ENCODE assay signal across 8 cellular contexts in genomic region chrX:2497961-2498780, GRCh38. TPM values are rescaled to one million over a fixed set of nuclear protein-coding genes. Genes with fewer than 3 reads are reported as not detected.
DNase-seq lines count a peak whose midpoint lies in the region; ATAC-seq and TF ChIP-seq lines count a peak whose summit lies in the region.

No MANE protein-coding gene starts in this region.

- intact Hi-C loops in vagina (cut with DNase I): no loop called here

- H3K4ac ChIP-seq in mesenchymal stem cell (ENCODE audit: low read depth in 1 of 2, low read length in 2 of 2): peak overlapping the region in 1 of 2 experiments; percentile 68

- peak overlapping the region; percentile 55 for H3K4me2 ChIP-seq in mesenchymal stem cell (ENCODE audit: low read length, poor library complexity, severe bottlenecking)

- no peak overlapping the region for H3K23ac ChIP-seq in mesenchymal stem cell (ENCODE audit: low read length in 2 of 2)

- H4K8ac ChIP-seq in mesenchymal stem cell (ENCODE audit: low read length): no peak overlapping the region

- H2BK15ac ChIP-seq in mesenchymal stem cell (ENCODE audit: low read depth, poor library complexity, severe bottlenecking): no peak overlapping the region

- H3K4me1 ChIP-seq in mesenchymal stem cell (ENCODE audit: control insufficient read depth, insufficient read depth, low read depth, low read length) (peaks cover 18% of the 10 kb centered on the region), vagina (peaks cover 31% of the 10 kb centered on the region)

- no peak overlapping the region for H4K91ac ChIP-seq in mesenchymal stem cell (ENCODE audit: low read length)

- H2BK120ac ChIP-seq in mesenchymal stem cell (ENCODE audit: low read depth, low read length): no peak overlapping the region

- H3K27me3 ChIP-seq in mesenchymal stem cell (ENCODE audit: control insufficient read depth in 1 of 2, insufficient read depth in 1 of 2, low read length in 2 of 2) (no peaks in the 10 kb centered on the region), vagina (no peaks in the 10 kb centered on the region)

- no peak overlapping the region for H2AFZ ChIP-seq in mesenchymal stem cell (ENCODE audit: low read depth, low read length)

- no peak overlapping the region for H3K14ac ChIP-seq in mesenchymal stem cell (ENCODE audit: low read length in 2 of 2)

- no peak for ATAC-seq in HG03457 (IDR thresholded peaks at IDR 0.05; ENCODE audit: unreplicated experiment)
- ATAC-seq in GM21737 (IDR thresholded peaks at IDR 0.05; ENCODE audit: unreplicated experiment): no peak

- TF ChIP-seq CTCF in coronary artery (IDR thresholded peaks at IDR 0.05): no peak
- TF ChIP-seq CTCF in vagina (IDR thresholded peaks at IDR 0.05): no peak

- H3K18ac ChIP-seq in mesenchymal stem cell (ENCODE audit: low read depth in 1 of 2, low read length in 2 of 2): no peak overlapping the region

- WGBS in mesenchymal stem cell: 66% methylated on average over 9 of the region's 11 CpGs

- peaks cover 1% of the 10 kb centered on the region for H3K79me1 ChIP-seq in mesenchymal stem cell (replicated peaks; ENCODE audit: low read length, poor library complexity, severe bottlenecking)

- H2AK5ac ChIP-seq in mesenchymal stem cell (ENCODE audit: low read length, severe bottlenecking): no peak overlapping the region

- no peak overlapping the region for H2BK12ac ChIP-seq in mesenchymal stem cell (ENCODE audit: low read length in 2 of 2)

- H3K36me3 ChIP-seq in mesenchymal stem cell (ENCODE audit: control insufficient read depth in 1 of 2, insufficient read depth in 2 of 2, low read depth in 1 of 2, low read length in 2 of 2) (peaks cover 5 to 12% of the 10 kb centered on the region in 2 experiments), vagina (no peaks in the 10 kb centered on the region)

- TF ChIP-seq POLR2A in vagina (IDR thresholded peaks at IDR 0.05): no peak

- H3K4me3 ChIP-seq in coronary artery (peak overlapping the region; percentile 97), mesenchymal stem cell (ENCODE audit: insufficient read depth in 1 of 2, low read depth in 1 of 2, low read length in 2 of 2) (peak overlapping the region in 1 of 2 experiments; percentile 75), vagina (peak overlapping the region; percentile 17 to 81)

- H3K27ac ChIP-seq in coronary artery (peak overlapping the region; percentile 92 to 93), mesenchymal stem cell (ENCODE audit: low read length, poor library complexity, severe bottlenecking) (peak overlapping the region; percentile 69), vagina (peak overlapping the region; percentile 94)

- DNase-seq in activated effector memory CD4-positive, alpha-beta T cell treated with anti-CD3 and anti-CD28 coated beads, Interleukin-2, amount 50 U/mL, for 16 hours: peak; percentile 34
- DNase-seq in activated effector memory CD4-positive, alpha-beta T cell treated with Interleukin-2 at 50 U/mL for 16 hours: no peak
- DNase-seq in coronary artery (ENCODE audit: low spot score) (no peak), mesenchymal stem cell (peak; percentile 49), vagina (ENCODE audit: extremely low spot score in 2 of 2) (no peak), NCI-H2107 treated with DMSO at 0.1 percent for 48 hours (lab: John Stamatoyannopoulos, UW; ENCODE audit: unreplicated experiment) (no peak)

- H3K9me3 ChIP-seq in mesenchymal stem cell (ENCODE audit: control insufficient read depth, low read length) (no peaks in the 10 kb centered on the region), vagina (no peaks in the 10 kb centered on the region)

- H2BK5ac ChIP-seq in mesenchymal stem cell (ENCODE audit: low read depth, low read length, poor library complexity, severe bottlenecking): no peak overlapping the region

- peak overlapping the region; percentile 91 for H3K9ac ChIP-seq in mesenchymal stem cell (ENCODE audit: low read length)

RNA-seq across cellular contexts. Expression of gene DHRSX, which starts 2.6 kb away (rescaled TPM):
- 30.6 TPM for polyA plus RNA-seq in mesenchymal stem cell (2013, experiment 1 of 2)
- polyA plus RNA-seq in mesenchymal stem cell (2013, experiment 2 of 2): 31.1 TPM
- 26.0 TPM for total RNA-seq in vagina

RNA-seq across cellular contexts. Expression of gene ZBED1, which starts 2.6 kb away (rescaled TPM):
- 13.8 TPM for polyA plus RNA-seq in mesenchymal stem cell (2013, experiment 1 of 2)
- polyA plus RNA-seq in mesenchymal stem cell (2013, experiment 2 of 2): 14.2 TPM
- total RNA-seq in vagina: 32.7 TPM

Comparison
In these comparisons a context has a peak if more than half of its experiments do, and no peak if none do; other contexts are left out.
1. DNase-seq: peak in activated effector memory CD4-positive, alpha-beta T cell treated with anti-CD3 and anti-CD28 coated beads, Interleukin-2, amount 50 U/mL, for 16 hours (single experiment) and mesenchymal stem cell (single experiment); none in activated effector memory CD4-positive, alpha-beta T cell treated with Interleukin-2 at 50 U/mL for 16 hours (single experiment), coronary artery (single experiment), vagina (0 of 2) and NCI-H2107 treated with DMSO at 0.1 percent for 48 hours (single experiment).
2. Peak in every context shown above with its lines, with median percentiles within 50 percentile points of each other: H3K27ac ChIP-seq.